8 cellular contexts compared by ENCODE assay signal in genomic region chr9:89319015-89319905, GRCh38. TPM values are rescaled to one million over a fixed set of nuclear protein-coding genes. Genes with fewer than 3 reads are reported as not detected.
DNase-seq lines count a peak whose midpoint lies in the region; ATAC-seq and TF ChIP-seq lines count a peak whose summit lies in the region.

No MANE protein-coding gene starts in this region.

- intact Hi-C loops in CD8-positive, alpha-beta T cell (cut with DNase I, micrococcal nuclease) = loop anchor here (1.0 to 5.0 kb wide), 6 partner anchors 90 to 784 kb away; no protein-coding TSS in a partner anchor

- peaks cover 56% of the 10 kb centered on the region for H3K36me3 Mint-ChIP-seq in CD8-positive, alpha-beta T cell
- peaks cover 6% of the 10 kb centered on the region for H3K36me3 Mint-ChIP-seq in chondrocyte (ENCODE audit: low read depth)

- peaks cover 61% of the 10 kb centered on the region for H3K4me1 Mint-ChIP-seq in CD8-positive, alpha-beta T cell (ENCODE audit: low read depth)
- H3K4me1 Mint-ChIP-seq in chondrocyte (ENCODE audit: low read depth) = peaks cover 50% of the 10 kb centered on the region

- peaks cover 4% of the 10 kb centered on the region for H3K36me3 ChIP-seq in CD8-positive, alpha-beta T cell (ENCODE audit: insufficient read depth, low read length)
- H3K36me3 ChIP-seq in Loucy (ENCODE audit: insufficient read depth, low read length) (peaks cover 39% of the 10 kb centered on the region), muscle layer of colon (ENCODE audit: insufficient read depth, low read length) (no peaks in the 10 kb centered on the region)

- H3K27ac ChIP-seq in CD8-positive, alpha-beta T cell (ENCODE audit: low read depth, low read length) = peak overlapping the region; percentile 99
- peak overlapping the region; percentile 92 for H3K27ac ChIP-seq in muscle layer of colon (ENCODE audit: low read depth, low read length)

- peak overlapping the region; percentile 52 for H2AFZ ChIP-seq in Loucy (ENCODE audit: low read length)

- peaks cover 92% of the 10 kb centered on the region for H3K79me2 ChIP-seq in Loucy (ENCODE audit: insufficient read depth, low read length)

- H3K9me2 ChIP-seq in Loucy (replicated peaks; ENCODE audit: low read depth, low read length) = no peaks in the 10 kb centered on the region

- H3K27me3 ChIP-seq in CD8-positive, alpha-beta T cell (ENCODE audit: insufficient read depth, low read length) = no peaks in the 10 kb centered on the region
- H3K27me3 ChIP-seq in Loucy (ENCODE audit: insufficient read depth, low read length, poor library complexity, severe bottlenecking) = no peaks in the 10 kb centered on the region
- H3K27me3 ChIP-seq in muscle layer of colon (ENCODE audit: control insufficient read depth in 1 of 2, insufficient read depth in 2 of 2, low read length in 2 of 2) = no peaks in the 10 kb centered on the region

- peak overlapping the region; percentile 81 for H3K4me3 Mint-ChIP-seq in CD8-positive, alpha-beta T cell
- H3K4me3 Mint-ChIP-seq in chondrocyte (ENCODE audit: unreplicated experiment) = peak overlapping the region; percentile 80

- no peaks in the 10 kb centered on the region for H3K9me3 ChIP-seq in CD8-positive, alpha-beta T cell (ENCODE audit: low read length)
- no peaks in the 10 kb centered on the region for H3K9me3 ChIP-seq in Loucy (ENCODE audit: insufficient read depth, low read depth, low read length)
- H3K9me3 ChIP-seq in muscle layer of colon (ENCODE audit: low read length) = no peaks in the 10 kb centered on the region

- H3K27me3 Mint-ChIP-seq in CD8-positive, alpha-beta T cell (ENCODE audit: low read depth) = no peaks in the 10 kb centered on the region
- H3K27me3 Mint-ChIP-seq in chondrocyte (ENCODE audit: low read depth) = no peaks in the 10 kb centered on the region

- no peak for DNase-seq in CD8-positive, alpha-beta T cell
- DNase-seq in chondrocyte (ENCODE audit: low spot score) (no peak), UCSD-AML1 (lab: John Stamatoyannopoulos, UW; ENCODE audit: unreplicated experiment) (no peak), SW 1271 (lab: John Stamatoyannopoulos, UW) (no peak), CD1c-positive myeloid dendritic cell (ENCODE audit: extremely low spot score) (no peak)

- TF ChIP-seq CTCF in CD8-positive, alpha-beta T cell (IDR thresholded peaks at IDR 0.05) = peak; percentile 83
- TF ChIP-seq CTCF in Loucy (conservative IDR thresholded peaks at IDR 0.05; ENCODE audit: low read length) = peak; percentile 1; the same call in 1 of the 2 replicates
- no peak for TF ChIP-seq CTCF in chondrocyte (IDR thresholded peaks at IDR 0.05)

- peaks cover 36% of the 10 kb centered on the region for H3F3A ChIP-seq in Loucy (ENCODE audit: low read depth)

- H4K20me1 ChIP-seq in Loucy (ENCODE audit: insufficient read depth, low read length, poor library complexity, severe bottlenecking) = peaks cover 50% of the 10 kb centered on the region

- POLR2A ChIA-PET in CD8-positive, alpha-beta T cell (lab: Charles Lee) = interaction anchor here (0.8 to 1.6 kb wide), 6 partner anchors 9 to 204 kb away, joined by 3 to 11 read pairs (median 3); partner anchors contain the start of gene CKS2

- peak overlapping the region; percentile 82 for H3K4me3 ChIP-seq in CD8-positive, alpha-beta T cell (ENCODE audit: low read depth, low read length)
- H3K4me3 ChIP-seq in Loucy (ENCODE audit: low read length, poor library complexity, severe bottlenecking) (peak overlapping the region; percentile 98), muscle layer of colon (ENCODE audit: low read depth in 1 of 2, low read length in 2 of 2) (peak overlapping the region; percentile 65 to 69)

- peak; percentile 16 for ATAC-seq in CD8-positive, alpha-beta T cell
- no peak for ATAC-seq in HG03196 (IDR thresholded peaks at IDR 0.05; ENCODE audit: unreplicated experiment)

- CTCF ChIA-PET in CD8-positive, alpha-beta T cell (lab: Charles Lee) = interaction anchor here (0.9 to 1.2 kb wide), 3 partner anchors 9 to 230 kb away, joined by 3 to 9 read pairs (median 4); partner anchors contain the start of gene CKS2

- H3K4me2 ChIP-seq in Loucy (ENCODE audit: low read depth, low read length, poor library complexity, severe bottlenecking) = peak overlapping the region; percentile 90

- no peaks in the 10 kb centered on the region for H3K9me3 Mint-ChIP-seq in CD8-positive, alpha-beta T cell
- H3K9me3 Mint-ChIP-seq in chondrocyte (ENCODE audit: low read depth) = no peaks in the 10 kb centered on the region

- peaks cover 39% of the 10 kb centered on the region for H3K4me1 ChIP-seq in CD8-positive, alpha-beta T cell (ENCODE audit: insufficient read depth, low read length)
- H3K4me1 ChIP-seq in Loucy (ENCODE audit: insufficient read depth, low read length, poor library complexity, severe bottlenecking) (peaks cover 60% of the 10 kb centered on the region), muscle layer of colon (ENCODE audit: insufficient read depth, low read length) (peaks cover 30% of the 10 kb centered on the region)

- peak overlapping the region; percentile 92 for H3K27ac Mint-ChIP-seq in CD8-positive, alpha-beta T cell
- peak overlapping the region; percentile 93 for H3K27ac Mint-ChIP-seq in chondrocyte (ENCODE audit: unreplicated experiment)

- H3K9ac ChIP-seq in Loucy (ENCODE audit: low read depth, low read length, poor library complexity, severe bottlenecking) (peak overlapping the region; percentile 89), muscle layer of colon (ENCODE audit: low read length) (peak overlapping the region; percentile 62)

RNA-seq across cellular contexts. Expression of gene SECISBP2, which starts 1.0 kb away (rescaled TPM):
- 10 to 100 TPM; 90.2 to 92.1 TPM for total RNA-seq in CD8-positive, alpha-beta T cell
- total RNA-seq in chondrocyte = 15.1 to 20.7 TPM (median 16.0 TPM) in 3 replicates

RNA-seq across cellular contexts. Expression of gene CKS2, which starts 8.3 kb away (rescaled TPM):
- 1 to 10 TPM; 8.4 to 9.3 TPM for total RNA-seq in CD8-positive, alpha-beta T cell
- total RNA-seq in chondrocyte = 22.6 to 24.5 TPM (median 24.0 TPM) in 3 replicates
